Comparison of ENCODE assay signal across 24 cellular contexts in genomic region chr14:99452968-99453367, GRCh38. TPM values are rescaled to one million over a fixed set of nuclear protein-coding genes. Genes with fewer than 3 reads are reported as not detected.
DNase-seq lines count a peak whose midpoint lies in the region; ATAC-seq and TF ChIP-seq lines count a peak whose summit lies in the region.
"Had no signal": no experiment of that assay in that cellular context is flagged by ENCODE, and none has a peak within 500 bp of the region (broad histone marks: within the 10 kb centered on the region; RNA-seq: fewer than 3 reads in every experiment).

No MANE protein-coding gene starts in this region.

- no peak overlapping the region for H3K4me3 Mint-ChIP-seq in GM23338
- H3K4me3 Mint-ChIP-seq: B cell; CD4-positive, alpha-beta T cell; CD8-positive, alpha-beta T cell had no signal

- H3K4me3 ChIP-seq in GM23338 (no peak overlapping the region), fibroblast of villous mesenchyme (ENCODE audit: low read depth, low read length) (no peak overlapping the region), psoas muscle (no peak overlapping the region)
- H3K4me3 ChIP-seq: A549; BLaER1 treated with 17β-estradiol and CSF1 and Interleukin-3, amounts not matched to agents 10 nM and 100 nM; GM12878 had no signal

- H2AFZ ChIP-seq in GM23338, result no peak overlapping the region

- H3K36me3 Mint-ChIP-seq in GM23338 (ENCODE audit: low read depth), result peaks cover 26% of the 10 kb centered on the region

- H3K27ac ChIP-seq in GM23338 (ENCODE audit: low read depth) (0 out of 2 replicates have a peak overlapping the region, but pooled peaks have one; percentile 57), psoas muscle (peak overlapping the region; percentile 17)
- H3K27ac ChIP-seq: 22Rv1; A549; BLaER1 treated with 17β-estradiol and CSF1 and Interleukin-3, amounts not matched to agents 10 nM and 100 nM; C4-2B had no signal

- H3K4me1 ChIP-seq in GM23338 (ENCODE audit: insufficient read depth) (no peaks in the 10 kb centered on the region), psoas muscle (peaks cover 11% of the 10 kb centered on the region)
- H3K4me1 ChIP-seq: A549, Caco-2 had no signal

- no peaks in the 10 kb centered on the region for H3K9me3 Mint-ChIP-seq in GM23338
- H3K9me3 Mint-ChIP-seq: CD4-positive, alpha-beta T cell; CD8-positive, alpha-beta T cell had no signal

- no peaks in the 10 kb centered on the region for H3F3A ChIP-seq in GM23338 (replicated peaks; ENCODE audit: low read depth)

- peaks cover 6% of the 10 kb centered on the region; the same call in 1 of the 2 replicates for H3K36me3 ChIP-seq in GM23338 (ENCODE audit: insufficient read depth)
- H3K36me3 ChIP-seq in psoas muscle (ENCODE audit: insufficient read depth in 1 of 2, low read depth in 1 of 2), result peaks cover 5 to 88% of the 10 kb centered on the region in 2 donors

- no peaks in the 10 kb centered on the region for H3K4me1 Mint-ChIP-seq in GM23338
- H3K4me1 Mint-ChIP-seq: B cell had no signal

- H3K4me2 ChIP-seq in GM23338, result no peak overlapping the region
- H3K4me2 ChIP-seq: A549 had no signal

- H3K9me3 ChIP-seq in psoas muscle, result no peaks in the 10 kb centered on the region
- H3K9me3 ChIP-seq: A549; BLaER1 treated with 17β-estradiol and CSF1 and Interleukin-3, amounts not matched to agents 10 nM and 100 nM; Caco-2 had no signal

- peak overlapping the region; percentile 49 for H3K27ac Mint-ChIP-seq in GM23338
- H3K27ac Mint-ChIP-seq: B cell; CD4-positive, alpha-beta T cell; CD8-positive, alpha-beta T cell had no signal

- peaks cover 9% of the 10 kb centered on the region for H3K79me2 ChIP-seq in GM23338 (replicated peaks; ENCODE audit: insufficient read depth)

- H4K20me1 ChIP-seq in GM23338 (replicated peaks; ENCODE audit: insufficient read depth), result peaks cover 5% of the 10 kb centered on the region

- ATAC-seq in GM23338 (no peak), psoas muscle (peak in 2 of 4 donors; percentile 54 to 70)
- ATAC-seq: A549; CD8-positive, alpha-beta T cell; GM12878 had no signal

- DNase-seq in GM23338 (ENCODE audit: low spot score), result no peak
- DNase-seq in fibroblast of villous mesenchyme (ENCODE audit: low read depth), result peak; percentile 56
- peak; percentile 6 for DNase-seq in islet precursor cell
- no peak for DNase-seq in psoas muscle
- DNase-seq in hippocampal formation (lab: John Stamatoyannopoulos, UW), result no peak
- DNase-seq in NCI-H1436 treated with DMSO at 0.1 percent for 48 hours (lab: John Stamatoyannopoulos, UW), result no peak
- DNase-seq in ecto neural progenitor cell (ENCODE audit: low spot score), result no peak
- DNase-seq: AML-193; Caco-2; Calu3; CD4-positive, alpha-beta T cell; CD8-positive, alpha-beta T cell; DMS153; DMS53; DMS79; DND-41; EL; GDM1 had no signal

- 66 to 79% (median 68%) methylated on average over 4 of the region's 4 CpGs for WGBS in psoas muscle, 3 donors

- peaks cover 2% of the 10 kb centered on the region for H3K27me3 Mint-ChIP-seq in GM23338 (ENCODE audit: insufficient read depth, low read depth, poor library complexity)
- H3K27me3 Mint-ChIP-seq: B cell; CD4-positive, alpha-beta T cell had no signal

- intact Hi-C loops in psoas muscle (cut with DNase I), result no loop called here

- TF ChIP-seq CTCF in GM23338 (conservative IDR thresholded peaks at IDR 0.05; ENCODE audit: low read depth in 2 of 2), result no peak
- TF ChIP-seq CTCF in fibroblast of villous mesenchyme (IDR thresholded peaks at IDR 0.05; ENCODE audit: insufficient read depth, low read depth, low read length), result no peak
- no peak for TF ChIP-seq CTCF in psoas muscle (IDR thresholded peaks at IDR 0.05)

- no peaks in the 10 kb centered on the region for H3K9me2 ChIP-seq in GM23338 (ENCODE audit: insufficient read depth)

- no peaks in the 10 kb centered on the region for H3K27me3 ChIP-seq in GM23338 (ENCODE audit: insufficient read depth)
- H3K27me3 ChIP-seq in psoas muscle (ENCODE audit: insufficient read depth in 3 of 3, low read length in 2 of 3), result no peaks in the 10 kb centered on the region
- H3K27me3 ChIP-seq: BLaER1 treated with 17β-estradiol and CSF1 and Interleukin-3, amounts not matched to agents 10 nM and 100 nM had no signal

TF ChIP-seq in GM23338, 12 proteins besides CTCF, POLR2A, EP300 and RAD21:
- TF ChIP-seq ETS1 (IDR thresholded peaks at IDR 0.05) (no peak), POLR2AphosphoS5 (IDR thresholded peaks at IDR 0.05; ENCODE audit: low read depth) (no peak)

RNA-seq across cellular contexts. Expression of gene SETD3, which starts 27.7 kb away (rescaled TPM):
- total RNA-seq in GM23338 (2014; rRNA removed; shearing (Covaris generic)), result 68.0 and 76.2 TPM in 2 replicates
- polyA plus RNA-seq in GM23338 (2016; fragmentation: Nextera tagmentation; extraction: Ambion mirVana), result 35.7 and 40.7 TPM in 2 replicates
- 44.1 and 57.0 TPM in 2 replicates for total RNA-seq in fibroblast of villous mesenchyme
- 100 to 1,000 TPM in 3 of 4 donors, 10 to 100 TPM in 1; 88.6 to 128 (median 125) TPM for total RNA-seq in psoas muscle
- polyA plus RNA-seq in psoas muscle, result 100 to 1,000 TPM in 2 of 3 donors, 10 to 100 TPM in 1; 84.0 to 177 (median 113) TPM

RNA-seq across cellular contexts. Expression of gene CCNK, which starts 28.2 kb away (rescaled TPM):
- 54.0 and 63.4 TPM in 2 replicates for total RNA-seq in GM23338 (2014; rRNA removed; shearing (Covaris generic))
- polyA plus RNA-seq in GM23338 (2016; fragmentation: Nextera tagmentation; extraction: Ambion mirVana), result 57.8 and 60.6 TPM in 2 replicates
- total RNA-seq in fibroblast of villous mesenchyme, result 20.9 and 38.4 TPM in 2 replicates
- 10 to 100 TPM; 31.1 to 53.2 (median 42.4) TPM for total RNA-seq in psoas muscle
- 10 to 100 TPM; 17.6 to 44.5 (median 27.7) TPM for polyA plus RNA-seq in psoas muscle

Comparison
In these comparisons a context has a peak if more than half of its experiments do, and no peak if none do; other contexts are left out.
1. DNase-seq: peak in fibroblast of villous mesenchyme (single experiment) and islet precursor cell (single experiment); none in GM23338 (single experiment), psoas muscle (0 of 2), hippocampal formation (0 of 2), NCI-H1436 treated with DMSO at 0.1 percent for 48 hours (single experiment) and ecto neural progenitor cell (single experiment).